13 cellular contexts compared by ENCODE assay signal in genomic region chr17:3972281-3972731, GRCh38. TPM values are rescaled to one million over a fixed set of nuclear protein-coding genes. Genes with fewer than 3 reads are reported as not detected.
DNase-seq lines count a peak whose midpoint lies in the region; ATAC-seq, FAIRE-seq and TF ChIP-seq lines count a peak whose summit lies in the region.
"Had no signal": no experiment of that assay in that cellular context is flagged by ENCODE, and none has a peak within 500 bp of the region (broad histone marks: within the 10 kb centered on the region; RNA-seq: fewer than 3 reads in every experiment).

No MANE protein-coding gene starts in this region.

- no peaks in the 10 kb centered on the region for H3K27me3 Mint-ChIP-seq in CD8-positive, alpha-beta T cell (ENCODE audit: low read depth)
- no peaks in the 10 kb centered on the region for H3K27me3 Mint-ChIP-seq in activated B cell treated with CpG ODN at 0.5 μM for 24 hours
- peaks cover 0 to 26% (median 0%) of the 10 kb centered on the region in 5 donors for H3K27me3 Mint-ChIP-seq in naive thymus-derived CD4-positive, alpha-beta T cell

- peak overlapping the region; percentile 26 for H3K4me3 ChIP-seq in CD8-positive, alpha-beta T cell (ENCODE audit: low read depth, low read length)
- H3K4me3 ChIP-seq in naive thymus-derived CD4-positive, alpha-beta T cell (ENCODE audit: low read length): no peak overlapping the region
- H3K4me3 ChIP-seq: colonic mucosa had no signal

- no peak overlapping the region for H3K27ac Mint-ChIP-seq in CD8-positive, alpha-beta T cell
- H3K27ac Mint-ChIP-seq in activated B cell treated with CpG ODN at 0.5 μM for 24 hours: peak overlapping the region; percentile 71
- H3K27ac Mint-ChIP-seq in naive thymus-derived CD4-positive, alpha-beta T cell: peak overlapping the region in 4 of 9 donors; percentile 48 to 72 (median 56)
- H3K27ac Mint-ChIP-seq: activated naive CD4-positive, alpha-beta T cell treated with anti-CD3 and anti-CD28 coated beads, Interleukin-2, amount 50 U/mL, for 72 hours had no signal

- DNase-seq in CD8-positive, alpha-beta T cell: peak in 2 of 7 experiments; percentile 21 to 55
- DNase-seq in GM19239 (ENCODE audit: insufficient read length, low spot score) (no peak), activated B cell treated with CpG ODN at 0.5 μM for 24 hours (peak; percentile 52), DMS53 treated with DMSO at 0.1 percent for 48 hours (lab: John Stamatoyannopoulos, UW; ENCODE audit: unreplicated experiment) (no peak), caudate nucleus (lab: John Stamatoyannopoulos, UW) (no peak), SK-N-DZ (ENCODE audit: low spot score) (no peak)
- DNase-seq in naive thymus-derived CD4-positive, alpha-beta T cell: no peak
- DNase-seq: colonic mucosa, NCI-H1105, NCI-H345, WERI-Rb-1 had no signal

- no peaks in the 10 kb centered on the region for H3K36me3 ChIP-seq in CD8-positive, alpha-beta T cell (ENCODE audit: insufficient read depth, low read length)
- H3K36me3 ChIP-seq in naive thymus-derived CD4-positive, alpha-beta T cell (ENCODE audit: control insufficient read depth in 2 of 3, insufficient read depth in 3 of 3, low read length in 3 of 3): no peaks in the 10 kb centered on the region
- H3K36me3 ChIP-seq: colonic mucosa, WERI-Rb-1 had no signal

- TF ChIP-seq CTCF in CD8-positive, alpha-beta T cell (IDR thresholded peaks at IDR 0.05): no peak
- TF ChIP-seq CTCF in activated B cell treated with CpG ODN at 0.5 μM for 24 hours (IDR thresholded peaks at IDR 0.05): no peak

- peaks cover 3% of the 10 kb centered on the region for H3K9me3 Mint-ChIP-seq in CD8-positive, alpha-beta T cell
- H3K9me3 Mint-ChIP-seq in activated B cell treated with CpG ODN at 0.5 μM for 24 hours: no peaks in the 10 kb centered on the region
- peaks cover 0 to 9% (median 3%) of the 10 kb centered on the region in 11 donors for H3K9me3 Mint-ChIP-seq in naive thymus-derived CD4-positive, alpha-beta T cell

- POLR2A ChIA-PET in CD8-positive, alpha-beta T cell (lab: Charles Lee): interaction anchor here (1.2 kb wide), 1 partner anchor 9 kb away, joined by 4 read pairs; no protein-coding TSS in a partner anchor
- POLR2A ChIA-PET in activated B cell treated with CpG ODN at 0.5 μM for 24 hours (lab: Charles Lee): interaction anchor here (0.6 to 3.1 kb wide), 6 partner anchors 11 to 61 kb away, joined by 3 to 38 read pairs (median 6); partner anchors contain the start of gene P2RX1
- POLR2A ChIA-PET in naive thymus-derived CD4-positive, alpha-beta T cell (lab: Charles Lee): interaction anchor here (1.2 to 1.4 kb wide), 2 partner anchors 8 to 32 kb away, joined by 3 read pairs; partner anchors contain the start of gene ATP2A3

- peak; percentile 26 for FAIRE-seq in GM19239 (lab: Jason Lieb, UNC)

- no peak for ATAC-seq in CD8-positive, alpha-beta T cell
- ATAC-seq in activated B cell treated with CpG ODN at 0.5 μM for 24 hours (ENCODE audit: low read depth): peak; percentile 70
- peak; percentile 36 for ATAC-seq in naive thymus-derived CD4-positive, alpha-beta T cell
- ATAC-seq: HCT116 had no signal

- no peak overlapping the region for H3K27ac ChIP-seq in CD8-positive, alpha-beta T cell (ENCODE audit: low read depth, low read length)
- no peak overlapping the region for H3K27ac ChIP-seq in naive thymus-derived CD4-positive, alpha-beta T cell (ENCODE audit: low read depth, low read length)
- H3K27ac ChIP-seq in caudate nucleus (ENCODE audit: low read depth, low read length): no peak overlapping the region
- H3K27ac ChIP-seq: colonic mucosa, WERI-Rb-1 had no signal

- H3K9me3 ChIP-seq in CD8-positive, alpha-beta T cell (ENCODE audit: low read length): no peaks in the 10 kb centered on the region
- H3K9me3 ChIP-seq in naive thymus-derived CD4-positive, alpha-beta T cell (ENCODE audit: control insufficient read depth in 2 of 3, low read length in 3 of 3): peaks cover 0 to 8% (median 0%) of the 10 kb centered on the region in 3 experiments
- H3K9me3 ChIP-seq: colonic mucosa had no signal

- no peaks in the 10 kb centered on the region for H3K36me3 Mint-ChIP-seq in CD8-positive, alpha-beta T cell
- no peaks in the 10 kb centered on the region for H3K36me3 Mint-ChIP-seq in activated B cell treated with CpG ODN at 0.5 μM for 24 hours (ENCODE audit: low read depth)
- H3K36me3 Mint-ChIP-seq in naive thymus-derived CD4-positive, alpha-beta T cell: peaks cover 0 to 4% (median 0%) of the 10 kb centered on the region in 5 donors

- no peaks in the 10 kb centered on the region for H3K27me3 ChIP-seq in CD8-positive, alpha-beta T cell (ENCODE audit: insufficient read depth, low read length)
- no peaks in the 10 kb centered on the region for H3K27me3 ChIP-seq in naive thymus-derived CD4-positive, alpha-beta T cell (ENCODE audit: control insufficient read depth in 2 of 2, insufficient read depth in 2 of 2, low read length in 2 of 2)
- H3K27me3 ChIP-seq: colonic mucosa had no signal

- H3K4me1 Mint-ChIP-seq in CD8-positive, alpha-beta T cell (ENCODE audit: low read depth): peaks cover 15% of the 10 kb centered on the region
- peaks cover 59% of the 10 kb centered on the region for H3K4me1 Mint-ChIP-seq in activated B cell treated with CpG ODN at 0.5 μM for 24 hours
- peaks cover 11 to 30% (median 25%) of the 10 kb centered on the region in 7 donors for H3K4me1 Mint-ChIP-seq in naive thymus-derived CD4-positive, alpha-beta T cell

- CTCF ChIA-PET in CD8-positive, alpha-beta T cell (lab: Charles Lee): interaction anchor here (0.9 to 2.7 kb wide), 2 partner anchors 32 to 59 kb away, joined by 3 to 8 read pairs; no protein-coding TSS in a partner anchor
- CTCF ChIA-PET in activated B cell treated with CpG ODN at 0.5 μM for 24 hours (lab: Charles Lee): no interaction called here
- CTCF ChIA-PET in naive thymus-derived CD4-positive, alpha-beta T cell (lab: Charles Lee): interaction anchor here (0.7 kb wide), 1 partner anchor 12 kb away, joined by 3 read pairs; no protein-coding TSS in a partner anchor

- intact Hi-C loops in CD8-positive, alpha-beta T cell (cut with DNase I, micrococcal nuclease): no loop called here
- intact Hi-C loops in activated B cell treated with CpG ODN at 0.5 μM for 24 hours (cut with micrococcal nuclease): loop anchor here (1.0 kb wide), 1 partner anchor 11 kb away; no protein-coding TSS in a partner anchor
- intact Hi-C loops in naive thymus-derived CD4-positive, alpha-beta T cell (cut with micrococcal nuclease): loop anchor here in 1 of 2 donors (1.0 kb wide), 1 partner anchor 8 kb away; the partner anchor contains the start of gene ATP2A3

- H3K4me1 ChIP-seq in CD8-positive, alpha-beta T cell (ENCODE audit: insufficient read depth, low read length): peaks cover 16% of the 10 kb centered on the region
- H3K4me1 ChIP-seq in naive thymus-derived CD4-positive, alpha-beta T cell (ENCODE audit: control insufficient read depth in 2 of 2, insufficient read depth in 2 of 2, low read length in 2 of 2): peaks cover 10 to 14% of the 10 kb centered on the region in 2 donors

- H3K4me3 Mint-ChIP-seq in CD8-positive, alpha-beta T cell: peak overlapping the region; percentile 53
- H3K4me3 Mint-ChIP-seq in activated B cell treated with CpG ODN at 0.5 μM for 24 hours: peak overlapping the region; percentile 68
- peak overlapping the region; percentile 54 to 83 (median 72) for H3K4me3 Mint-ChIP-seq in naive thymus-derived CD4-positive, alpha-beta T cell

RNA-seq across cellular contexts. Expression of gene ATP2A3, which starts 8.1 kb away (rescaled TPM):
- total RNA-seq in CD8-positive, alpha-beta T cell: 100 to 1,000 TPM; 197 to 200 TPM
- total RNA-seq in activated B cell treated with CpG ODN at 0.5 μM for 24 hours: 458 and 541 TPM in 2 replicates
- total RNA-seq in naive thymus-derived CD4-positive, alpha-beta T cell: 100 to 1,000 TPM; 148 to 260 (median 237) TPM
- 100 to 1,000 TPM in 1 of 2 donors, 10 to 100 TPM in 1; 46.6 to 104 TPM for polyA plus RNA-seq in naive thymus-derived CD4-positive, alpha-beta T cell
- 0.67 and 1.9 TPM in 2 replicates for polyA plus RNA-seq in SK-N-DZ (2014; cell fraction: cytosol; rRNA removed)
- 0.70 and 0.73 TPM in 2 replicates for polyA plus RNA-seq in SK-N-DZ (2014; cell fraction: nucleus; rRNA removed)

RNA-seq across cellular contexts. Expression of gene P2RX1, which starts 56.0 kb away (rescaled TPM):
- total RNA-seq in CD8-positive, alpha-beta T cell: under 1 TPM; 0.67 to 0.95 TPM
- 22.0 and 26.0 TPM in 2 replicates for total RNA-seq in activated B cell treated with CpG ODN at 0.5 μM for 24 hours
- total RNA-seq in naive thymus-derived CD4-positive, alpha-beta T cell: 10 to 100 TPM in 1 of 5 experiments, 1 to 10 TPM in 1, under 1 TPM in 2, not detected in 1; 0.27 to 53.7 (median 2.7) TPM
- not detected for polyA plus RNA-seq in naive thymus-derived CD4-positive, alpha-beta T cell
- polyA plus RNA-seq in SK-N-DZ (2014; cell fraction: cytosol; rRNA removed): not detected in 2 replicates
- 0.05 and 0.23 TPM in 2 replicates for polyA plus RNA-seq in SK-N-DZ (2014; cell fraction: nucleus; rRNA removed)
